Comparison of ENCODE assay signal across 26 cellular contexts in genomic region chr9:109479822-109480221, GRCh38. TPM values are rescaled to one million over a fixed set of nuclear protein-coding genes. Genes with fewer than 3 reads are reported as not detected.
DNase-seq lines count a peak whose midpoint lies in the region; ATAC-seq and TF ChIP-seq lines count a peak whose summit lies in the region.
"Had no signal": no experiment of that assay in that cellular context is flagged by ENCODE, and none has a peak within 500 bp of the region (broad histone marks: within the 10 kb centered on the region; RNA-seq: fewer than 3 reads in every experiment).

No MANE protein-coding gene starts in this region.

- no peak for TF ChIP-seq POLR2A in spleen (IDR thresholded peaks at IDR 0.05)

- CTCF ChIA-PET in PC-9 (lab: Charles Lee) = no interaction called here

- no peak for TF ChIP-seq CTCF in PC-9 (conservative IDR thresholded peaks at IDR 0.05)
- TF ChIP-seq CTCF in spleen (IDR thresholded peaks at IDR 0.05 in 8 of 11, conservative IDR thresholded peaks at IDR 0.05 in 3 of 11) = no peak

- peaks cover 69% of the 10 kb centered on the region for H3F3A ChIP-seq in PC-9 (ENCODE audit: insufficient read depth, low read depth)

- H3K9me3 Mint-ChIP-seq in activated T-cell treated with anti-CD3 and anti-CD28 coated beads, Interleukin-2, amount 50 U/mL, for 72 hours = no peaks in the 10 kb centered on the region
- no peaks in the 10 kb centered on the region for H3K9me3 Mint-ChIP-seq in activated T-cell treated with anti-CD3 and anti-CD28 coated beads, Interleukin-2, amount 50 U/mL, for 24 hours
- H3K9me3 Mint-ChIP-seq in activated T-helper 2 cell treated with anti-CD3 and anti-CD28 coated beads, Interferon-gamma antibody, Interleukin-2, Interleukin-4, amounts not matched to agents 10 μg/mL and 5 μg/mL and 100 μg/mL, durations not matched to agents 14 hours and 24 hours and 36 hours = no peaks in the 10 kb centered on the region
- no peaks in the 10 kb centered on the region for H3K9me3 Mint-ChIP-seq in stimulated activated effector memory CD8-positive, alpha-beta T cell treated with anti-CD3 and anti-CD28 coated beads, Interleukin-12 subunit alpha, Interleukin-12 subunit beta, amount 100 ng/mL, for 72 hours
- H3K9me3 Mint-ChIP-seq: CD4-positive, alpha-beta T cell; GM23338; H9 had no signal

- POLR2A ChIA-PET in PC-9 (lab: Charles Lee; ENCODE audit: unreplicated experiment) = interaction anchor here (0.6 kb wide), 1 partner anchor 312 kb away, joined by 7 read pairs; no protein-coding TSS in a partner anchor

- H4K20me1 ChIP-seq in PC-9 (ENCODE audit: insufficient read depth) = no peaks in the 10 kb centered on the region

- H3K4me2 ChIP-seq in PC-9 = 0 out of 2 replicates have a peak overlapping the region, but pooled peaks have one; percentile 74
- H3K4me2 ChIP-seq: A549; BLaER1 treated with 17β-estradiol and CSF1 and Interleukin-3, amounts not matched to agents 10 nM and 100 nM; GM23338 had no signal

- 82 to 96% (median 95%) methylated on average over 2 of the region's 2 CpGs for WGBS in spleen, 5 donors

- no peaks in the 10 kb centered on the region for H3K27me3 ChIP-seq in PC-9 (ENCODE audit: insufficient read depth, low read depth)
- H3K27me3 ChIP-seq in spleen (replicated peaks in 1 of 7) = peaks cover 0 to 26% (median 0%) of the 10 kb centered on the region in 7 donors
- H3K27me3 ChIP-seq: SJSA1 had no signal

- H3K4me1 Mint-ChIP-seq in activated T-cell treated with anti-CD3 and anti-CD28 coated beads, Interleukin-2, amount 50 U/mL, for 72 hours (ENCODE audit: low read depth) = peaks cover 32% of the 10 kb centered on the region
- peaks cover 11% of the 10 kb centered on the region for H3K4me1 Mint-ChIP-seq in activated T-cell treated with anti-CD3 and anti-CD28 coated beads, Interleukin-2, amount 50 U/mL, for 24 hours (ENCODE audit: low read depth)
- peaks cover 21% of the 10 kb centered on the region for H3K4me1 Mint-ChIP-seq in activated T-helper 2 cell treated with anti-CD3 and anti-CD28 coated beads, Interferon-gamma antibody, Interleukin-2, Interleukin-4, amounts not matched to agents 10 μg/mL and 5 μg/mL and 100 μg/mL, durations not matched to agents 14 hours and 24 hours and 36 hours (ENCODE audit: low read depth)
- peaks cover 6% of the 10 kb centered on the region for H3K4me1 Mint-ChIP-seq in stimulated activated effector memory CD8-positive, alpha-beta T cell treated with anti-CD3 and anti-CD28 coated beads, Interleukin-12 subunit alpha, Interleukin-12 subunit beta, amount 100 ng/mL, for 72 hours

- peak; percentile 72 to 79 for ATAC-seq in activated T-cell treated with anti-CD3 and anti-CD28 coated beads, Interleukin-2, amount 50 U/mL, for 72 hours (replicated peaks in 1 of 2)
- ATAC-seq in stimulated activated effector memory CD8-positive, alpha-beta T cell treated with anti-CD3 and anti-CD28 coated beads, Interleukin-12 subunit alpha, Interleukin-12 subunit beta, amount 100 ng/mL, for 72 hours = peak; percentile 47
- ATAC-seq: A549, GM23338, K562 had no signal

- no peak overlapping the region for H3K27ac Mint-ChIP-seq in activated T-cell treated with anti-CD3 and anti-CD28 coated beads, Interleukin-2, amount 50 U/mL, for 72 hours
- H3K27ac Mint-ChIP-seq in activated T-cell treated with anti-CD3 and anti-CD28 coated beads, Interleukin-2, amount 50 U/mL, for 24 hours = no peak overlapping the region
- peak overlapping the region; percentile 53 for H3K27ac Mint-ChIP-seq in activated T-helper 2 cell treated with anti-CD3 and anti-CD28 coated beads, Interferon-gamma antibody, Interleukin-2, Interleukin-4, amounts not matched to agents 10 μg/mL and 5 μg/mL and 100 μg/mL, durations not matched to agents 14 hours and 24 hours and 36 hours
- H3K27ac Mint-ChIP-seq in stimulated activated effector memory CD8-positive, alpha-beta T cell treated with anti-CD3 and anti-CD28 coated beads, Interleukin-12 subunit alpha, Interleukin-12 subunit beta, amount 100 ng/mL, for 72 hours = no peak overlapping the region
- H3K27ac Mint-ChIP-seq: CD4-positive, alpha-beta T cell; GM23338; H9 had no signal

- no peaks in the 10 kb centered on the region for H3K9me2 ChIP-seq in PC-9 (ENCODE audit: insufficient read depth)

- H2AFZ ChIP-seq in PC-9 = no peak overlapping the region
- H2AFZ ChIP-seq: GM23338 had no signal

- BruUV-seq in PC-9 (replicated peaks; lab: Mats Ljungman, UMichigan) = no TSS peak

- H3K36me3 ChIP-seq in PC-9 (ENCODE audit: low read depth) (peaks cover 19% of the 10 kb centered on the region; the same call in 1 of the 2 replicates), spleen (no peaks in the 10 kb centered on the region)
- H3K36me3 ChIP-seq: BLaER1 treated with 17β-estradiol and CSF1 and Interleukin-3, amounts not matched to agents 10 nM and 100 nM; SJSA1 had no signal

- H3K27me3 Mint-ChIP-seq in activated T-cell treated with anti-CD3 and anti-CD28 coated beads, Interleukin-2, amount 50 U/mL, for 72 hours (ENCODE audit: low read depth) = peaks cover 50% of the 10 kb centered on the region
- H3K27me3 Mint-ChIP-seq in activated T-cell treated with anti-CD3 and anti-CD28 coated beads, Interleukin-2, amount 50 U/mL, for 24 hours = peaks cover 37% of the 10 kb centered on the region
- H3K27me3 Mint-ChIP-seq in activated T-helper 2 cell treated with anti-CD3 and anti-CD28 coated beads, Interferon-gamma antibody, Interleukin-2, Interleukin-4, amounts not matched to agents 10 μg/mL and 5 μg/mL and 100 μg/mL, durations not matched to agents 14 hours and 24 hours and 36 hours (ENCODE audit: low read depth) = no peaks in the 10 kb centered on the region

- no peaks in the 10 kb centered on the region for H3K9me3 ChIP-seq in PC-9 (ENCODE audit: insufficient read depth, low read depth)
- H3K9me3 ChIP-seq in spleen = no peaks in the 10 kb centered on the region
- H3K9me3 ChIP-seq: A549; BLaER1 treated with 17β-estradiol and CSF1 and Interleukin-3, amounts not matched to agents 10 nM and 100 nM; SJSA1 had no signal

- peaks cover 79% of the 10 kb centered on the region for H3K79me2 ChIP-seq in PC-9 (ENCODE audit: low read depth)

- DNase-seq in activated T-cell treated with anti-CD3 and anti-CD28 coated beads, Interleukin-2, amount 50 U/mL, for 72 hours = no peak
- DNase-seq in activated T-cell treated with anti-CD3 and anti-CD28 coated beads, Interleukin-2, amount 50 U/mL, for 24 hours = no peak
- DNase-seq in PC-9 = no peak
- no peak for DNase-seq in activated T-helper 2 cell treated with anti-CD3 and anti-CD28 coated beads, Interferon-gamma antibody, Interleukin-2, Interleukin-4, amounts not matched to agents 10 μg/mL and 5 μg/mL and 100 μg/mL, durations not matched to agents 14 hours and 24 hours and 36 hours (ENCODE audit: low spot score)
- DNase-seq in stimulated activated effector memory CD8-positive, alpha-beta T cell treated with anti-CD3 and anti-CD28 coated beads, Interleukin-12 subunit alpha, Interleukin-12 subunit beta, amount 100 ng/mL, for 72 hours (ENCODE audit: low spot score in 2 of 2) = no peak
- DNase-seq in spleen = no peak
- no peak for DNase-seq in HUDEP-2 (lab: John Stamatoyannopoulos, UW; ENCODE audit: unreplicated experiment in 76 of 76)
- DNase-seq: AML-193; CD4-positive, alpha-beta T cell; DMS53; H9; Kasumi-1; NCI-H1092 treated with DMSO at 0.1 percent for 48 hours; NCI-H1436; NCI-H187 treated with DMSO at 0.1 percent for 48 hours; NCI-H2171 treated with DMSO at 0.1 percent for 48 hours; NCI-H345; NCI-H524; NCI-H748 treated with DMSO at 0.1 percent for 48 hours; Right ventricle myocardium superior; RPMI8226 had no signal

- no peak overlapping the region for H3K4me3 ChIP-seq in PC-9
- no peak overlapping the region for H3K4me3 ChIP-seq in spleen
- H3K4me3 ChIP-seq: A549; BLaER1 treated with 17β-estradiol and CSF1 and Interleukin-3, amounts not matched to agents 10 nM and 100 nM; GM23338; K562; SJSA1 had no signal

- no peak overlapping the region for H3K4me3 Mint-ChIP-seq in activated T-cell treated with anti-CD3 and anti-CD28 coated beads, Interleukin-2, amount 50 U/mL, for 72 hours
- no peak overlapping the region for H3K4me3 Mint-ChIP-seq in activated T-cell treated with anti-CD3 and anti-CD28 coated beads, Interleukin-2, amount 50 U/mL, for 24 hours
- H3K4me3 Mint-ChIP-seq in activated T-helper 2 cell treated with anti-CD3 and anti-CD28 coated beads, Interferon-gamma antibody, Interleukin-2, Interleukin-4, amounts not matched to agents 10 μg/mL and 5 μg/mL and 100 μg/mL, durations not matched to agents 14 hours and 24 hours and 36 hours (ENCODE audit: low read depth) = no peak overlapping the region
- H3K4me3 Mint-ChIP-seq in stimulated activated effector memory CD8-positive, alpha-beta T cell treated with anti-CD3 and anti-CD28 coated beads, Interleukin-12 subunit alpha, Interleukin-12 subunit beta, amount 100 ng/mL, for 72 hours = no peak overlapping the region
- H3K4me3 Mint-ChIP-seq: CD4-positive, alpha-beta T cell; GM23338; H9 had no signal

- peak overlapping the region; percentile 99 for H3K27ac ChIP-seq in PC-9
- H3K27ac ChIP-seq in spleen = no peak overlapping the region
- H3K27ac ChIP-seq: BLaER1 treated with 17β-estradiol and CSF1 and Interleukin-3, amounts not matched to agents 10 nM and 100 nM; SJSA1 had no signal

- H3K4me1 ChIP-seq in PC-9 (replicated peaks; ENCODE audit: insufficient read depth) (peaks cover 84% of the 10 kb centered on the region), spleen (no peaks in the 10 kb centered on the region)
- H3K4me1 ChIP-seq: SJSA1 had no signal

- no peaks in the 10 kb centered on the region for H3K36me3 Mint-ChIP-seq in activated T-cell treated with anti-CD3 and anti-CD28 coated beads, Interleukin-2, amount 50 U/mL, for 72 hours (ENCODE audit: insufficient read depth in 2 of 2)
- H3K36me3 Mint-ChIP-seq in activated T-cell treated with anti-CD3 and anti-CD28 coated beads, Interleukin-2, amount 50 U/mL, for 24 hours (ENCODE audit: low read depth) = no peaks in the 10 kb centered on the region
- H3K36me3 Mint-ChIP-seq in activated T-helper 2 cell treated with anti-CD3 and anti-CD28 coated beads, Interferon-gamma antibody, Interleukin-2, Interleukin-4, amounts not matched to agents 10 μg/mL and 5 μg/mL and 100 μg/mL, durations not matched to agents 14 hours and 24 hours and 36 hours (ENCODE audit: low read depth) = no peaks in the 10 kb centered on the region
- no peaks in the 10 kb centered on the region for H3K36me3 Mint-ChIP-seq in stimulated activated effector memory CD8-positive, alpha-beta T cell treated with anti-CD3 and anti-CD28 coated beads, Interleukin-12 subunit alpha, Interleukin-12 subunit beta, amount 100 ng/mL, for 72 hours

- intact Hi-C loops in PC-9 (cut with micrococcal nuclease; ENCODE audit: unreplicated experiment) = no loop called here
- intact Hi-C loops in activated T-helper 2 cell treated with anti-CD3 and anti-CD28 coated beads, Interferon-gamma antibody, Interleukin-2, Interleukin-4, amounts not matched to agents 10 μg/mL and 5 μg/mL and 100 μg/mL, durations not matched to agents 14 hours and 24 hours and 36 hours (cut with micrococcal nuclease) = loop anchor here (10.0 kb wide), 1 partner anchor 155 kb away; the partner anchor contains the start of gene EPB41L4B
- intact Hi-C loops in spleen (cut with DNase I; ENCODE audit: low total_unique reads) = no loop called here

RNA-seq across cellular contexts. Expression of gene PTPN3, which starts 18.3 kb away (rescaled TPM):
- total RNA-seq in activated T-cell treated with anti-CD3 and anti-CD28 coated beads, Interleukin-2, amount 50 U/mL, for 72 hours = 1 to 10 TPM; 2.7 to 5.4 TPM
- total RNA-seq in PC-9 (2021) (19.0 and 20.2 TPM in 2 replicates), spleen (1 to 10 TPM in 2 of 7 donors, under 1 TPM in 5; 0.30 to 1.7 (median 0.56) TPM)
- 9.2 and 9.4 TPM in 2 replicates for total RNA-seq in activated T-helper 2 cell treated with anti-CD3 and anti-CD28 coated beads, Interferon-gamma antibody, Interleukin-2, Interleukin-4, amounts not matched to agents 10 μg/mL and 5 μg/mL and 100 μg/mL, durations not matched to agents 14 hours and 24 hours and 36 hours
- polyA plus RNA-seq in spleen = under 1 TPM; 0.20 to 0.35 (median 0.29) TPM
- total RNA-seq: CD4-positive, alpha-beta T cell had no signal
- polyA plus RNA-seq: K562 had no signal
